ENCODE assay signal across 15 cellular contexts in genomic region chr11:101863361-101863760, GRCh38. TPM values are rescaled to one million over a fixed set of nuclear protein-coding genes. Genes with fewer than 3 reads are reported as not detected.
DNase-seq lines count a peak whose midpoint lies in the region; ATAC-seq and TF ChIP-seq lines count a peak whose summit lies in the region.
"Had no signal": no experiment of that assay in that cellular context is flagged by ENCODE, and none has a peak within 500 bp of the region (broad histone marks: within the 10 kb centered on the region; RNA-seq: fewer than 3 reads in every experiment).

No MANE protein-coding gene starts in this region.

- no peaks in the 10 kb centered on the region for H3K27me3 Mint-ChIP-seq in osteocyte (ENCODE audit: unreplicated experiment)

- H3K27ac Mint-ChIP-seq in osteocyte (ENCODE audit: unreplicated experiment): peak overlapping the region; percentile 66
- no peak overlapping the region for H3K27ac Mint-ChIP-seq in stimulated activated effector memory CD8-positive, alpha-beta T cell treated with anti-CD3 and anti-CD28 coated beads, Interleukin-12 subunit alpha, Interleukin-12 subunit beta, amount 100 ng/mL, for 72 hours
- H3K27ac Mint-ChIP-seq: activated T-cell treated with anti-CD3 and anti-CD28 coated beads, Interleukin-2, amount 50 U/mL, for 24 hours; brain; CD4-positive, alpha-beta memory T cell; nephron progenitor cell had no signal

- H3K4me1 ChIP-seq in Panc1 (ENCODE audit: control insufficient read depth, insufficient read depth, low read length): peaks cover 13% of the 10 kb centered on the region; the same call in 1 of the 2 replicates

- ATAC-seq in Panc1: peak; percentile 62
- no peak for ATAC-seq in stimulated activated effector memory CD8-positive, alpha-beta T cell treated with anti-CD3 and anti-CD28 coated beads, Interleukin-12 subunit alpha, Interleukin-12 subunit beta, amount 100 ng/mL, for 72 hours

- TF ChIP-seq CTCF in Panc1 (IDR thresholded peaks at IDR 0.05) (no peak), osteocyte (IDR thresholded peaks at IDR 0.05) (no peak), lower leg skin (IDR thresholded peaks at IDR 0.05) (no peak)

- no TSS peak for BruUV-seq in Panc1 (replicated peaks; lab: Mats Ljungman, UMichigan)

- no peak for TF ChIP-seq POLR2A in lower leg skin (IDR thresholded peaks at IDR 0.05)

- no peaks in the 10 kb centered on the region for H3K36me3 ChIP-seq in Panc1 (ENCODE audit: control insufficient read depth, insufficient read depth, low read length)

- H3K9me3 Mint-ChIP-seq in osteocyte (ENCODE audit: unreplicated experiment): peaks cover 4% of the 10 kb centered on the region
- no peaks in the 10 kb centered on the region for H3K9me3 Mint-ChIP-seq in stimulated activated effector memory CD8-positive, alpha-beta T cell treated with anti-CD3 and anti-CD28 coated beads, Interleukin-12 subunit alpha, Interleukin-12 subunit beta, amount 100 ng/mL, for 72 hours
- H3K9me3 Mint-ChIP-seq: activated T-cell treated with anti-CD3 and anti-CD28 coated beads, Interleukin-2, amount 50 U/mL, for 24 hours had no signal

- H3K27me3 ChIP-seq in Panc1 (ENCODE audit: control insufficient read depth, insufficient read depth, low read length): no peaks in the 10 kb centered on the region

- H3K9me3 ChIP-seq in Panc1 (ENCODE audit: control insufficient read depth, insufficient read depth, low read depth, low read length): no peaks in the 10 kb centered on the region

- H3K4me3 Mint-ChIP-seq in osteocyte (ENCODE audit: unreplicated experiment): no peak overlapping the region
- H3K4me3 Mint-ChIP-seq in stimulated activated effector memory CD8-positive, alpha-beta T cell treated with anti-CD3 and anti-CD28 coated beads, Interleukin-12 subunit alpha, Interleukin-12 subunit beta, amount 100 ng/mL, for 72 hours: no peak overlapping the region
- H3K4me3 Mint-ChIP-seq: activated T-cell treated with anti-CD3 and anti-CD28 coated beads, Interleukin-2, amount 50 U/mL, for 24 hours; brain; CD4-positive, alpha-beta memory T cell; nephron progenitor cell had no signal

- CTCF ChIA-PET in Panc1 (lab: Charles Lee): interaction anchor here (4.0 kb wide), 1 partner anchor 144 kb away, joined by 54 read pairs; no protein-coding TSS in a partner anchor

- POLR2A ChIA-PET in Panc1 (lab: Charles Lee): no interaction called here

- H3K4me3 ChIP-seq in Panc1 (ENCODE audit: low read depth in 2 of 2, low read length in 2 of 2) (no peak overlapping the region), lower leg skin (ENCODE audit: low read depth, poor library complexity, severe bottlenecking) (no peak overlapping the region)

- intact Hi-C loops in Panc1 (cut with micrococcal nuclease; ENCODE audit: unreplicated experiment) (no loop called here), lower leg skin (cut with DNase I; ENCODE audit: low total_unique reads) (loop anchor here (5.0 kb wide), 1 partner anchor 144 kb away; no protein-coding TSS in a partner anchor)

- peaks cover 33% of the 10 kb centered on the region for H3K4me1 Mint-ChIP-seq in osteocyte (ENCODE audit: unreplicated experiment)
- peaks cover 4% of the 10 kb centered on the region for H3K4me1 Mint-ChIP-seq in stimulated activated effector memory CD8-positive, alpha-beta T cell treated with anti-CD3 and anti-CD28 coated beads, Interleukin-12 subunit alpha, Interleukin-12 subunit beta, amount 100 ng/mL, for 72 hours

- DNase-seq in COLO829 (ENCODE audit: low spot score) (peak; percentile 66), Panc1 (ENCODE audit: low read depth, low spot score) (no peak), epithelial cell of prostate (ENCODE audit: low read depth, low spot score) (no peak), osteocyte (ENCODE audit: extremely low spot score, unreplicated experiment) (no peak), NCI-H1105 treated with DMSO at 0.1 percent for 48 hours (lab: John Stamatoyannopoulos, UW) (no peak), SHP77 treated with DMSO at 0.1 percent for 48 hours (lab: John Stamatoyannopoulos, UW) (no peak), lower leg skin (ENCODE audit: low spot score in 2 of 2) (no peak)
- DNase-seq in stimulated activated effector memory CD8-positive, alpha-beta T cell treated with anti-CD3 and anti-CD28 coated beads, Interleukin-12 subunit alpha, Interleukin-12 subunit beta, amount 100 ng/mL, for 72 hours (ENCODE audit: low spot score in 2 of 2): no peak
- DNase-seq: activated CD4-positive, alpha-beta T cell treated with anti-CD3 and anti-CD28 coated beads for 1 hour; activated T-cell treated with anti-CD3 and anti-CD28 coated beads, Interleukin-2, amount 50 U/mL, for 24 hours; CD4-positive, alpha-beta memory T cell; NCI-H1436; NCI-H69; nephron progenitor cell had no signal

- in situ Hi-C loops in Panc1 (cut with HindIII; ENCODE audit: low pct_unique_long_range_greater_than_20kb, low sequenced_read_pairs): no loop called here

- no peaks in the 10 kb centered on the region for H3K36me3 Mint-ChIP-seq in osteocyte (ENCODE audit: unreplicated experiment)
- no peaks in the 10 kb centered on the region for H3K36me3 Mint-ChIP-seq in stimulated activated effector memory CD8-positive, alpha-beta T cell treated with anti-CD3 and anti-CD28 coated beads, Interleukin-12 subunit alpha, Interleukin-12 subunit beta, amount 100 ng/mL, for 72 hours
- H3K36me3 Mint-ChIP-seq: brain; CD4-positive, alpha-beta memory T cell had no signal

- H3K27ac ChIP-seq in Panc1 (ENCODE audit: low read length) (peak overlapping the region; percentile 57), epithelial cell of prostate (peak overlapping the region; percentile 45)

RNA-seq across cellular contexts. Expression of gene CEP126, which starts 51.4 kb away (rescaled TPM):
- total RNA-seq in Panc1 (2021; ENCODE audit: unreplicated experiment) (6.6 TPM), osteocyte (8.9 and 9.6 TPM in 2 replicates), lower leg skin (1 to 10 TPM; 2.6 to 5.2 (median 3.6) TPM)
- 2.0 TPM for polyA plus RNA-seq in Panc1 (2012; ENCODE audit: insufficient read length)

RNA-seq across cellular contexts. Expression of gene ANGPTL5, which starts 53.0 kb away (rescaled TPM):
- total RNA-seq in Panc1 (2021; ENCODE audit: unreplicated experiment) (not detected), osteocyte (2.4 and 2.9 TPM in 2 replicates), lower leg skin (1 to 10 TPM in 3 of 4 donors, under 1 TPM in 1; 0.84 to 5.8 (median 3.0) TPM)
- not detected for polyA plus RNA-seq in Panc1 (2012; ENCODE audit: insufficient read length)
- total RNA-seq: CD4-positive, alpha-beta memory T cell had no signal
- polyA plus RNA-seq: CD4-positive, alpha-beta memory T cell had no signal
